In the genomic region with DNA sequence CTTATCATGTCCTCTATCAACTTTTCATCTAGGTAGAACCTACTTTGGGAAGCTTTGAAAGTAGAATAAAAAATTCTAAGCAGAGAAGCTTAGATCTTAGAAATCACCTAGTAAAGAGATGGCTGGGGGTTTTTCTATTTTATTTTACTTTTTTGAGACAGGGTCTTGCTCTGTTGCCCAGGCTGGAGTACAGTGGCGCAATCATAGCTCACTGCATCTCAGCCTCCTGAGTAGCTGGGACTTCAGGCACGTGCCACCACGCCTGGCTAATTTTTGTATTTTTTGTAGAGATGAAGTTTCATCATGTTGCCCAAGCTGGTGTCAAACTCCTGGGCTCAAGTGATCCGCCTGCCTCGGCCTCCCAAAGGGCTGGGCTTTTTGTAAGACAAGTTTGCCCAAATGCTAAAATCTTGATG, we compare ENCODE assay signal across 2 cellular contexts. TPM values are rescaled to one million over a fixed set of nuclear protein-coding genes. Genes with fewer than 3 reads are reported as not detected.
"Had no signal": no experiment of that assay in that cellular context is flagged by ENCODE, and none has a peak within 500 bp of the region (broad histone marks: within the 10 kb centered on the region; RNA-seq: fewer than 3 reads in every experiment).

No MANE protein-coding gene starts in this region.

RNA-seq across cellular contexts. Expression of gene DNAJC12, which starts 57.8 kb away (rescaled TPM):
- total RNA-seq: mononuclear cell; naive thymus-derived CD8-positive, alpha-beta T cell had no signal
